In genomic region chr17:19076398-19077192, GRCh38 we compare ENCODE assay signal across 10 cellular contexts. TPM values are rescaled to one million over a fixed set of nuclear protein-coding genes. Genes with fewer than 3 reads are reported as not detected.
A peak's percentile ranks its signal among the peaks of the same experiment; 100 is the strongest.
DNase-seq lines count a peak whose midpoint lies in the region; ATAC-seq, FAIRE-seq and TF ChIP-seq lines count a peak whose summit lies in the region.
"Not testable (repeated sequence)": the region's sequence is repeated elsewhere in the genome, so short reads cannot be mapped to it uniquely, and the experiment has no call there.
"Had no signal": no experiment of that assay in that cellular context is flagged by ENCODE, and none has a peak within 500 bp of the region (broad histone marks: within the 10 kb centered on the region; RNA-seq: fewer than 3 reads in every experiment).

No MANE protein-coding gene starts in this region.

- H3K4me3 Mint-ChIP-seq in CD4-positive, alpha-beta T cell; T-helper 2 cell treated with Interferon-gamma antibody and Interleukin-4, amounts not matched to agents 5 μg/mL and 100 μg/mL, for 36 hours: not testable (repeated sequence)

- peak in 7 of 10 experiments; percentile 0 to 50 (median 13) for DNase-seq in CD4-positive, alpha-beta T cell
- peak; percentile 24 for DNase-seq in T-helper 2 cell treated with Interferon-gamma antibody and Interleukin-4, amounts not matched to agents 5 μg/mL and 100 μg/mL, for 36 hours (ENCODE audit: low spot score)
- DNase-seq in activated T-cell treated with anti-CD3 and anti-CD28 coated beads for 48 hours (ENCODE audit: low read depth) (peak; percentile 14), colonic mucosa (peak; percentile 23), sciatic nerve (ENCODE audit: low spot score) (peak; percentile 46), suprapubic skin (ENCODE audit: low spot score in 2 of 2) (peak; percentile 33 to 47)
- DNase-seq in HepG2 (ENCODE audit: low spot score), result not testable (repeated sequence)

- TF ChIP-seq CTCF in CD4-positive, alpha-beta T cell (IDR thresholded peaks at IDR 0.05); HEK293 (tag by site-specific recombination; IDR thresholded peaks at IDR 0.05); colonic mucosa (IDR thresholded peaks at IDR 0.05); HepG2 (CRISPR knock-in tag; IDR thresholded peaks at IDR 0.05): not testable (repeated sequence)
- TF ChIP-seq CTCF in suprapubic skin (IDR thresholded peaks at IDR 0.05), result peak in 1 of 2 donors; percentile 13

- not testable (repeated sequence) for H3K9me3 ChIP-seq in CD4-positive, alpha-beta T cell (ENCODE audit: control insufficient read depth, low read length); HEK293 (ENCODE audit: control insufficient read depth, insufficient read depth, low read depth, low read length); colonic mucosa; HepG2 (ENCODE audit: low read length); suprapubic skin

- FAIRE-seq in HepG2 (lab: Jason Lieb, UNC), result not testable (repeated sequence)

- not testable (repeated sequence) for H3K27ac ChIP-seq in CD4-positive, alpha-beta T cell (ENCODE audit: low read depth, low read length); HEK293 (ENCODE audit: extremely low read depth, low read depth, low read length); colonic mucosa; HepG2 (ENCODE audit: extremely low read length, insufficient read depth, low read length); suprapubic skin

- not testable (repeated sequence) for H3K36me3 Mint-ChIP-seq in CD4-positive, alpha-beta T cell (ENCODE audit: low read depth); T-helper 2 cell treated with Interferon-gamma antibody and Interleukin-4, amounts not matched to agents 5 μg/mL and 100 μg/mL, for 36 hours (ENCODE audit: low read depth)

- peak; percentile 99 for ATAC-seq in CD4-positive, alpha-beta T cell (ENCODE audit: poor library complexity)
- peak; percentile 93 for ATAC-seq in HepG2
- ATAC-seq in sciatic nerve, result peak; percentile 96

- not testable (repeated sequence) for H3K27me3 ChIP-seq in CD4-positive, alpha-beta T cell (ENCODE audit: control insufficient read depth, insufficient read depth, low read length); colonic mucosa; HepG2 (ENCODE audit: control insufficient read depth in 1 of 2, insufficient read depth in 2 of 2, low read length in 2 of 2); suprapubic skin

- not testable (repeated sequence) for H3K4me2 ChIP-seq in HepG2 (ENCODE audit: low read depth, low read length)

- not testable (repeated sequence) for H3K9me3 Mint-ChIP-seq in CD4-positive, alpha-beta T cell; T-helper 2 cell treated with Interferon-gamma antibody and Interleukin-4, amounts not matched to agents 5 μg/mL and 100 μg/mL, for 36 hours

- H2AFZ ChIP-seq in HepG2 (ENCODE audit: low read length), result not testable (repeated sequence)

- BruUV-seq in HepG2 (replicated peaks; lab: Mats Ljungman, UMichigan), result not testable (repeated sequence)

- H3K79me2 ChIP-seq in HepG2 (ENCODE audit: insufficient read depth, low read length), result not testable (repeated sequence)

- intact Hi-C loops in CD4-positive, alpha-beta T cell (cut with DNase I, micrococcal nuclease); colonic mucosa (cut with DNase I); HepG2 (cut with micrococcal nuclease; ENCODE audit: unreplicated experiment); sciatic nerve (cut with DNase I): not testable (repeated sequence)

- H3K4me1 Mint-ChIP-seq in CD4-positive, alpha-beta T cell (ENCODE audit: low read depth); T-helper 2 cell treated with Interferon-gamma antibody and Interleukin-4, amounts not matched to agents 5 μg/mL and 100 μg/mL, for 36 hours (ENCODE audit: low read depth): not testable (repeated sequence)

- TF ChIP-seq POLR2A in HepG2 (IDR thresholded peaks at IDR 0.05; ENCODE audit: insufficient read depth in 1 of 2, low read depth in 2 of 2, low read length in 2 of 2); suprapubic skin (IDR thresholded peaks at IDR 0.05): not testable (repeated sequence)

- H3K36me3 ChIP-seq in HEK293 (ENCODE audit: control insufficient read depth in 2 of 2, insufficient read depth in 1 of 2, low read length in 2 of 2); colonic mucosa; HepG2 (replicated peaks in 1 of 2; ENCODE audit: control insufficient read depth in 1 of 2, insufficient read depth in 2 of 2, low read length in 2 of 2); suprapubic skin: not testable (repeated sequence)

- not testable (repeated sequence) for H3K27me3 Mint-ChIP-seq in CD4-positive, alpha-beta T cell; T-helper 2 cell treated with Interferon-gamma antibody and Interleukin-4, amounts not matched to agents 5 μg/mL and 100 μg/mL, for 36 hours (ENCODE audit: low read depth)

- POLR2A ChIA-PET in CD4-positive, alpha-beta T cell (lab: Charles Lee); HEK293 (lab: Yijun Ruan, JAX); HepG2 (lab: Yijun Ruan, JAX): not testable (repeated sequence)

- CTCF ChIA-PET in CD4-positive, alpha-beta T cell (lab: Charles Lee); HEK293 (lab: Yijun Ruan, JAX); HepG2 (lab: Yijun Ruan, JAX; ENCODE audit: low intra/inter-chr PET ratio, low total read pairs): not testable (repeated sequence)

- in situ Hi-C loops in HepG2 (cut with HindIII; ENCODE audit: extremely low pct_ligation_motif_present, low pct_unique_long_range_greater_than_20kb), result not testable (repeated sequence)

- WGBS in HepG2 (ENCODE audit: low lambda C conversion rate), result 38% methylated on average over 8 of the region's 31 CpGs
- 52% methylated on average over 9 of the region's 31 CpGs for WGBS in suprapubic skin

- H3K4me1 ChIP-seq in HEK293 (ENCODE audit: control insufficient read depth, insufficient read depth, low read length); colonic mucosa; HepG2 (ENCODE audit: insufficient read depth, low read length); suprapubic skin: not testable (repeated sequence)

- H4K20me1 ChIP-seq in HepG2 (ENCODE audit: insufficient read depth, low read length), result not testable (repeated sequence)

- not testable (repeated sequence) for TF ChIP-seq EP300 in HepG2 (IDR thresholded peaks at IDR 0.05; ENCODE audit: low read depth in 2 of 2, low read length in 2 of 2); HepG2 (CRISPR knock-in tag; IDR thresholded peaks at IDR 0.05; ENCODE audit: borderline replicate concordance); suprapubic skin (IDR thresholded peaks at IDR 0.05)

- not testable (repeated sequence) for H3K27ac Mint-ChIP-seq in CD4-positive, alpha-beta T cell; T-helper 2 cell treated with Interferon-gamma antibody and Interleukin-4, amounts not matched to agents 5 μg/mL and 100 μg/mL, for 36 hours

- TF ChIP-seq RAD21 in HepG2 (CRISPR knock-in tag; IDR thresholded peaks at IDR 0.05), result not testable (repeated sequence)

- H3K4me3 ChIP-seq in HEK293 (ENCODE audit: low read depth, low read length); colonic mucosa; HepG2 (replicated peaks in 1 of 3; ENCODE audit: insufficient read depth in 1 of 3, low read depth in 2 of 3, low read length in 3 of 3); suprapubic skin: not testable (repeated sequence)

- H3K9ac ChIP-seq in colonic mucosa (ENCODE audit: low read depth in 2 of 2, low read length in 2 of 2); HepG2 (ENCODE audit: insufficient read depth, low read depth, low read length): not testable (repeated sequence)

RNA-seq across cellular contexts. Expression of gene GRAP, which starts 29.8 kb away (rescaled TPM):
- total RNA-seq in CD4-positive, alpha-beta T cell, result 10 to 100 TPM; 20.1 to 20.4 TPM
- total RNA-seq in colonic mucosa, result 1 to 10 TPM in 1 of 2 donors, under 1 TPM in 1; 0.93 to 1.1 TPM
- total RNA-seq in HepG2 (2016; rRNA removed; fragmentation: Illumina TruSeq; extraction: Trizol), result 0.77 and 0.90 TPM in 2 replicates
- total RNA-seq in HepG2 (2016; cell fraction: cytosol; rRNA removed; fragmentation: Illumina TruSeq; extraction: Trizol; ENCODE audit: low read depth), result 0.10 and 0.35 TPM in 2 replicates
- 0.76 and 1.1 TPM in 2 replicates for total RNA-seq in HepG2 (2016; cell fraction: insoluble cytoplasmic fraction; rRNA removed; fragmentation: Illumina TruSeq; extraction: Trizol)
- total RNA-seq in HepG2 (2016; cell fraction: membrane; rRNA removed; fragmentation: Illumina TruSeq; extraction: Trizol), result 0.31 and 0.69 TPM in 2 replicates
- 0.31 and 0.60 TPM in 2 replicates for total RNA-seq in HepG2 (2016; cell fraction: nucleus; rRNA removed; fragmentation: Illumina TruSeq; extraction: Trizol)
- 1.6 and 1.7 TPM in 2 replicates for polyA plus RNA-seq in HepG2 (2011; rRNA removed)
- 0.79 and 2.2 TPM in 2 replicates for polyA plus RNA-seq in HepG2 (2011; cell fraction: cytosol; rRNA removed)
- polyA plus RNA-seq in HepG2 (2011; cell fraction: nucleus; rRNA removed), result 1.8 and 2.6 TPM in 2 replicates
- 0.37 and 0.85 TPM in 2 replicates for polyA plus RNA-seq in HepG2 (2012)
- polyA plus RNA-seq in HepG2 (2016; cell fraction: cytosol; fragmentation: Illumina TruSeq; extraction: Trizol; ENCODE audit: low read depth), result 0.12 and 0.14 TPM in 2 replicates
- polyA plus RNA-seq in HepG2 (2016; cell fraction: insoluble cytoplasmic fraction; fragmentation: Illumina TruSeq; extraction: Trizol; ENCODE audit: low read depth), result 0.44 and 0.88 TPM in 2 replicates
- polyA plus RNA-seq in HepG2 (2016; cell fraction: membrane; fragmentation: Illumina TruSeq; extraction: Trizol; ENCODE audit: low read depth), result 0.29 and 0.35 TPM in 2 replicates
- polyA plus RNA-seq in HepG2 (2016; cell fraction: nucleus; fragmentation: Illumina TruSeq; extraction: Trizol; ENCODE audit: insufficient read depth, low read depth), result 1.00 and 1.2 TPM in 2 replicates
- polyA minus RNA-seq in HepG2 (2011; rRNA and poly(A)+ RNA removed; ENCODE audit: low replicate concordance), result 0.16 and 2.7 TPM in 2 replicates
- polyA minus RNA-seq in HepG2 (2011; cell fraction: cytosol; rRNA and poly(A)+ RNA removed), result 0.49 and 0.79 TPM in 2 replicates
- 0.75 and 0.90 TPM in 2 replicates for polyA minus RNA-seq in HepG2 (2011; cell fraction: nucleus; rRNA and poly(A)+ RNA removed)
- total RNA-seq in sciatic nerve, result 6.2 TPM
- total RNA-seq in suprapubic skin, result 1 to 10 TPM; 1.1 to 3.1 (median 1.9) TPM
- total RNA-seq: MCF 10A had no signal

RNA-seq across cellular contexts. Expression of gene GRAPL, which starts 50.8 kb away (rescaled TPM):
- total RNA-seq in CD4-positive, alpha-beta T cell, result 10 to 100 TPM; 23.7 to 26.2 TPM
- total RNA-seq in colonic mucosa (1 to 10 TPM in 1 of 2 donors, under 1 TPM in 1; 0.35 to 1.1 TPM), HepG2 (2016; rRNA removed; fragmentation: Illumina TruSeq; extraction: Trizol) (not detected in 2 replicates), sciatic nerve (5.2 TPM), suprapubic skin (1 to 10 TPM in 2 of 4 donors, not detected in 2; 1.9 to 8.4 TPM)
- total RNA-seq in HepG2 (2016; cell fraction: cytosol; rRNA removed; fragmentation: Illumina TruSeq; extraction: Trizol; ENCODE audit: low read depth), result not detected in 2 replicates
- total RNA-seq in HepG2 (2016; cell fraction: insoluble cytoplasmic fraction; rRNA removed; fragmentation: Illumina TruSeq; extraction: Trizol), result not detected in 2 replicates
- total RNA-seq in HepG2 (2016; cell fraction: membrane; rRNA removed; fragmentation: Illumina TruSeq; extraction: Trizol), result not detected in 2 replicates
- total RNA-seq in HepG2 (2016; cell fraction: nucleus; rRNA removed; fragmentation: Illumina TruSeq; extraction: Trizol), result not detected in 2 replicates
- polyA plus RNA-seq in HepG2 (2011; rRNA removed), result 0.62 and 0.65 TPM in 2 replicates
- 0.13 and 0.36 TPM in 2 replicates for polyA plus RNA-seq in HepG2 (2011; cell fraction: cytosol; rRNA removed)
- 1.1 and 1.5 TPM in 2 replicates for polyA plus RNA-seq in HepG2 (2011; cell fraction: nucleus; rRNA removed)
- 0.43 TPM in 1 of 2 replicates, not detected in the other for polyA plus RNA-seq in HepG2 (2012)
- polyA plus RNA-seq in HepG2 (2016; cell fraction: cytosol; fragmentation: Illumina TruSeq; extraction: Trizol; ENCODE audit: low read depth), result not detected in 2 replicates
- not detected in 2 replicates for polyA plus RNA-seq in HepG2 (2016; cell fraction: insoluble cytoplasmic fraction; fragmentation: Illumina TruSeq; extraction: Trizol; ENCODE audit: low read depth)
- polyA plus RNA-seq in HepG2 (2016; cell fraction: membrane; fragmentation: Illumina TruSeq; extraction: Trizol; ENCODE audit: low read depth), result not detected in 2 replicates
- not detected in 2 replicates for polyA plus RNA-seq in HepG2 (2016; cell fraction: nucleus; fragmentation: Illumina TruSeq; extraction: Trizol; ENCODE audit: insufficient read depth, low read depth)
- polyA minus RNA-seq in HepG2 (2011; rRNA and poly(A)+ RNA removed; ENCODE audit: low replicate concordance), result 0.44 and 1.0 TPM in 2 replicates
- polyA minus RNA-seq in HepG2 (2011; cell fraction: cytosol; rRNA and poly(A)+ RNA removed), result not detected in 2 replicates
- 3.5 and 4.8 TPM in 2 replicates for polyA minus RNA-seq in HepG2 (2011; cell fraction: nucleus; rRNA and poly(A)+ RNA removed)
- total RNA-seq: HT-29, MCF 10A had no signal
